ENCODE assay signal across 1 cellular context in the genomic region with DNA sequence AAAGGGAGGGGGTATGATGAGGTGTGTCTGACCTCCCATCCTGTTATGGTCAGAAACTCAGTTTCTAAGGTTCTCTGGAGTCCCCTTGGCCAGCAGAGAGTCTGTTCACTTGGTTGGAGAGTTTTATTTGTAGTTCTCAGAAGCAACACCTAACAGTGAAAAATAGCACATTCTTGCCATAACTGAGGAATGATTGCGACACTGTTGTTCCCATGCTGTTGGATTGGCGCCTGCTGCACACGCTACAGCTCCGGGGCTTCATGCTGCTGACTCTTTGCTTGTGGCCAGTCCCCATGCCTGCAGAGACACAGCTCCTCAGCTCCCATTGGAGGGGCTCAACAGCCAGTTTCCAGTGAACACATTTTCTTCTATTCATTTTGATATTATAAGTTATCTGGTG.
TF ChIP-seq lines count a peak whose summit lies in the region.

No MANE protein-coding gene starts in this region.

TF ChIP-seq in K562, 482 proteins besides CTCF, POLR2A, EP300 and RAD21:
- TF ChIP-seq ZZZ3 (IDR thresholded peaks at IDR 0.05) (no peak), HNRNPH1 (optimal IDR thresholded peaks at IDR 0.05; ENCODE audit: low read depth, low read length) (no peak), CEBPB (tag; IDR thresholded peaks at IDR 0.05) (peak; percentile 80)
TF ChIP-seq in K562: peak in this region for 1.
